Comparison of ENCODE assay signal across 8 cellular contexts in genomic region chr19:1355974-1356865, GRCh38. TPM values are rescaled to one million over a fixed set of nuclear protein-coding genes. Genes with fewer than 3 reads are reported as not detected.
A peak's percentile ranks its signal among the peaks of the same experiment; 100 is the strongest.
DNase-seq lines count a peak whose midpoint lies in the region; ATAC-seq, FAIRE-seq and TF ChIP-seq lines count a peak whose summit lies in the region.

No MANE protein-coding gene starts in this region.

- H3K36me3 Mint-ChIP-seq in IgD-negative memory B cell = peaks cover 2% of the 10 kb centered on the region

- no peak for FAIRE-seq in A549 (lab: Jason Lieb, UNC)

- peaks cover 13% of the 10 kb centered on the region for H3K4me1 ChIP-seq in A549
- H3K4me1 ChIP-seq in mucosa of descending colon (ENCODE audit: low read depth) = peaks cover 10% of the 10 kb centered on the region

- CTCF ChIA-PET in A549 (lab: Yijun Ruan, JAX) = interaction anchor here (0.7 to 4.4 kb wide), 2 partner anchors 14 to 41 kb away, joined by 3 to 27 read pairs; no protein-coding TSS in a partner anchor

- no peaks in the 10 kb centered on the region for H3K9me3 ChIP-seq in A549
- H3K9me3 ChIP-seq in mucosa of descending colon = no peaks in the 10 kb centered on the region

- peaks cover 5 to 11% (median 10%) of the 10 kb centered on the region in 3 donors for H3K4me1 Mint-ChIP-seq in IgD-negative memory B cell

- no peak for TF ChIP-seq EP300 in A549 (IDR thresholded peaks at IDR 0.05)

- TF ChIP-seq CTCF in A549 (IDR thresholded peaks at IDR 0.05) (no peak), mucosa of descending colon (IDR thresholded peaks at IDR 0.05) (no peak)

- H3K4me3 Mint-ChIP-seq in IgD-negative memory B cell = peak overlapping the region; percentile 74 to 93 (median 89)

- H3K27ac Mint-ChIP-seq in IgD-negative memory B cell = peak overlapping the region in 2 of 3 donors; percentile 70 to 95

- H3K4me3 ChIP-seq in A549 = peak overlapping the region; percentile 92; the same call in 2 of the 3 replicates
- H3K4me3 ChIP-seq in mucosa of descending colon = no peak overlapping the region

- H3K4me2 ChIP-seq in A549 = peak overlapping the region; percentile 96

- no peak for TF ChIP-seq RAD21 in A549 (conservative IDR thresholded peaks at IDR 0.05 in 1 of 2, IDR thresholded peaks at IDR 0.05 in 1 of 2)

- intact Hi-C loops in mucosa of descending colon (cut with DNase I, micrococcal nuclease) = no loop called here

- no peaks in the 10 kb centered on the region for H3K36me3 ChIP-seq in mucosa of descending colon (ENCODE audit: low read depth)

- 82% methylated on average over 22 of the region's 23 CpGs for WGBS in A549 (ENCODE audit: missing lambda C conversion rate)

- DNase-seq in A549 (ENCODE audit: low read depth in 1 of 2, low spot score in 1 of 2) (no peak), caudate nucleus (lab: John Stamatoyannopoulos, UW) (peak in 8 of 61 donors; percentile 27 to 62 (median 38)), mucosa of descending colon (peak in 1 of 3 donors; percentile 80), SW480 (ENCODE audit: low spot score) (no peak), DMS53 treated with DMSO at 0.1 percent for 48 hours (lab: John Stamatoyannopoulos, UW; ENCODE audit: unreplicated experiment) (no peak), NCI-H2227 treated with DMSO at 0.1 percent for 48 hours (lab: John Stamatoyannopoulos, UW) (no peak)

- no peaks in the 10 kb centered on the region for H3K27me3 Mint-ChIP-seq in IgD-negative memory B cell

- no peak for TF ChIP-seq POLR2A in A549 (IDR thresholded peaks at IDR 0.05; ENCODE audit: low read length)

- H3K9me3 Mint-ChIP-seq in IgD-negative memory B cell = no peaks in the 10 kb centered on the region

- H3K27ac ChIP-seq in A549 (peak overlapping the region; percentile 94 to 100; a peak in 3 of 6 replicates), caudate nucleus (ENCODE audit: low read depth, low read length) (peak overlapping the region; percentile 93)

- POLR2A ChIA-PET in A549 (lab: Yijun Ruan, JAX) = interaction anchor here (0.6 kb wide), 1 partner anchor 27 kb away, joined by 3 read pairs; no protein-coding TSS in a partner anchor

- ATAC-seq in A549 = no peak
- ATAC-seq in mucosa of descending colon = peak; percentile 20
- ATAC-seq in GM19395 (IDR thresholded peaks at IDR 0.05; ENCODE audit: unreplicated experiment) = no peak

TF ChIP-seq in A549, 52 proteins besides CTCF, POLR2A, EP300 and RAD21:
- TF ChIP-seq ELK1 (IDR thresholded peaks at IDR 0.05; ENCODE audit: low read depth, low read length) (no peak), SMC3 (IDR thresholded peaks at IDR 0.05) (no peak), E2F6 (IDR thresholded peaks at IDR 0.05; ENCODE audit: borderline replicate concordance, low read depth) (no peak), MAZ (IDR thresholded peaks at IDR 0.05; ENCODE audit: borderline replicate concordance, low read depth, low read length) (no peak), JUN (IDR thresholded peaks at IDR 0.05) (no peak), KDM5A (IDR thresholded peaks at IDR 0.05) (no peak), HOXA7 (CRISPR knock-in tag; IDR thresholded peaks at IDR 0.05) (no peak), MAFK (IDR thresholded peaks at IDR 0.05; ENCODE audit: partially characterized antibody) (no peak), RNF2 (IDR thresholded peaks at IDR 0.05; ENCODE audit: borderline replicate concordance, low read depth) (no peak), ZNF302 (CRISPR knock-in tag; IDR thresholded peaks at IDR 0.05) (no peak), FOSB (CRISPR knock-in tag; IDR thresholded peaks at IDR 0.05) (no peak), ZSCAN20 (CRISPR knock-in tag; IDR thresholded peaks at IDR 0.05) (no peak)
TF ChIP-seq in A549: peak in this region for 0.

RNA-seq across cellular contexts. Expression of gene NDUFS7, which starts 27.5 kb away (rescaled TPM):
- polyA plus RNA-seq in A549 (2011; rRNA removed) (18.6 and 19.3 TPM in 2 replicates), A549 (2017; fragmentation: RNase III; extraction: RNeasy Plus Mini Kit Qiagen cat#74134 plus additional on column Dnase treatment) (68.4 to 72.8 TPM (median 68.9 TPM) in 3 replicates), IgD-negative memory B cell (233 TPM)
- polyA plus RNA-seq in A549 (2012; cell fraction: cytosol; rRNA removed) = 129 and 157 TPM in 2 replicates
- 103 and 186 TPM in 2 replicates for polyA plus RNA-seq in A549 (2012; cell fraction: nucleus; rRNA removed)
- polyA minus RNA-seq in A549 (2011; rRNA and poly(A)+ RNA removed) = 8.1 and 19.8 TPM in 2 replicates
- total RNA-seq in mucosa of descending colon = 100 to 1,000 TPM; 118 to 160 (median 148) TPM

RNA-seq across cellular contexts. Expression of gene GAMT, which starts 45.1 kb away (rescaled TPM):
- polyA plus RNA-seq in A549 (2011; rRNA removed) = 11.3 and 13.6 TPM in 2 replicates
- 34.6 and 46.8 TPM in 2 replicates for polyA plus RNA-seq in A549 (2012; cell fraction: cytosol; rRNA removed)
- polyA plus RNA-seq in A549 (2012; cell fraction: nucleus; rRNA removed) = 31.9 and 42.0 TPM in 2 replicates
- polyA plus RNA-seq in A549 (2017; fragmentation: RNase III; extraction: RNeasy Plus Mini Kit Qiagen cat#74134 plus additional on column Dnase treatment) = 24.7 to 26.0 TPM (median 25.7 TPM) in 3 replicates
- polyA minus RNA-seq in A549 (2011; rRNA and poly(A)+ RNA removed) = 16.9 and 19.5 TPM in 2 replicates
- 14.3 TPM for polyA plus RNA-seq in IgD-negative memory B cell
- 1 to 10 TPM; 1.6 to 7.0 (median 2.1) TPM for total RNA-seq in mucosa of descending colon

RNA-seq across cellular contexts. Expression of gene DAZAP1, which starts 51.2 kb away (rescaled TPM):
- polyA plus RNA-seq in A549 (2011; rRNA removed) (47.8 and 58.9 TPM in 2 replicates), A549 (2017; fragmentation: RNase III; extraction: RNeasy Plus Mini Kit Qiagen cat#74134 plus additional on column Dnase treatment) (86.3 to 87.7 TPM (median 86.5 TPM) in 3 replicates), IgD-negative memory B cell (7.2 TPM)
- 71.1 and 85.7 TPM in 2 replicates for polyA plus RNA-seq in A549 (2012; cell fraction: cytosol; rRNA removed)
- polyA plus RNA-seq in A549 (2012; cell fraction: nucleus; rRNA removed) = 80.2 and 89.4 TPM in 2 replicates
- polyA minus RNA-seq in A549 (2011; rRNA and poly(A)+ RNA removed) = 29.1 and 40.5 TPM in 2 replicates
- total RNA-seq in mucosa of descending colon = 100 to 1,000 TPM; 117 to 123 (median 119) TPM
